ENCODE assay signal across 1 cellular context in genomic region chr5:107367919-107368318, GRCh38.
TF ChIP-seq lines count a peak whose summit lies in the region.

No MANE protein-coding gene starts in this region.

TF ChIP-seq in GM23338, 12 proteins besides CTCF, POLR2A, EP300 and RAD21:
- TF ChIP-seq ZNF462 (CRISPR knock-in tag; IDR thresholded peaks at IDR 0.05) (no peak), POLR2AphosphoS5 (IDR thresholded peaks at IDR 0.05; ENCODE audit: low read depth) (no peak), JUNB (IDR thresholded peaks at IDR 0.05; ENCODE audit: unreplicated experiment) (no peak), CREB1 (CRISPR knock-in tag; IDR thresholded peaks at IDR 0.05; ENCODE audit: low read depth) (no peak), NANOG (IDR thresholded peaks at IDR 0.05; ENCODE audit: borderline replicate concordance) (no peak), ZNF114 (CRISPR knock-in tag; IDR thresholded peaks at IDR 0.05) (no peak), REST (IDR thresholded peaks at IDR 0.05; ENCODE audit: unreplicated experiment) (no peak)
